Comparison of ENCODE assay signal across 16 cellular contexts in the genomic region with DNA sequence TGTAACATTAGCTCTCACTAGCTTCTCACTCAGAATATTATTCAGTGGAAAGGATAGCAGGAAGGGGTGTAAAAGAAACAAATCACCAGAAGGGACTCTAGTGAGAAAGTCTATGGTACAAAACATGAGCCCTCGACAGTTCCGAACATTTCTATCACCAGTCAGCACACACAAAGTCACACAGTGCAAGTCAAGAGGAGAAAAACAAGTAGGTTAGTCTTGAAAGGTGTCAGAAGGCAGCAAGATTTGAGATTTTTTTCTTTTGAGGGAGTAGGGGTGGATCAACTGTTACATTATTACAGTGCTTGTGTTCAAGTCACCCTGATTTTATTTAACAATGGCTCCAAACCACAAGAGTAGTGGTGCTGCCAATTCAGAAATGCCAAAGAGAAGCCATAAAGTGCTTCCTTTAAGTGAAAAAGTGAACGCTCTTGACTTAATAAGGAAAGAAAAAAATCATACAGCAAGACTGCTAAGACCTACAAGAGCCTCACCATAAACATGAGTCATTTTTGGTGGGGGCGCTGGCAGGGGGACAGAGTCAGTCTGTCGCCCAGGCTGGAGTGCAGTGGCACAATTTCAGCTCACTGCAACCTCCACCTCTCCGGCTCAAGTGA. TPM values are rescaled to one million over a fixed set of nuclear protein-coding genes. Genes with fewer than 3 reads are reported as not detected.
A peak's percentile ranks its signal among the peaks of the same experiment; 100 is the strongest.
DNase-seq lines count a peak whose midpoint lies in the region; ATAC-seq and TF ChIP-seq lines count a peak whose summit lies in the region.
"Had no signal": no experiment of that assay in that cellular context is flagged by ENCODE, and none has a peak within 500 bp of the region (broad histone marks: within the 10 kb centered on the region; RNA-seq: fewer than 3 reads in every experiment).

No MANE protein-coding gene starts in this region.

- intact Hi-C loops in activated T-helper 1 cell treated with anti-CD3 and anti-CD28 coated beads, Interleukin-12 subunit alpha, Interleukin-12 subunit beta, Interleukin-2, Interleukin-4 antibody, amounts not matched to agents 30 ng/mL and 10 ng/mL and 1 ng/mL, durations not matched to agents 14 hours and 24 hours and 36 hours (cut with micrococcal nuclease): no loop called here

- H3K27me3 Mint-ChIP-seq in activated T-cell treated with anti-CD3 and anti-CD28 coated beads, Interleukin-2, amount 50 U/mL, for 24 hours: no peaks in the 10 kb centered on the region
- H3K27me3 Mint-ChIP-seq in activated T-helper 1 cell treated with anti-CD3 and anti-CD28 coated beads, Interleukin-12 subunit alpha, Interleukin-12 subunit beta, Interleukin-2, Interleukin-4 antibody, amounts not matched to agents 30 ng/mL and 10 ng/mL and 1 ng/mL, durations not matched to agents 14 hours and 24 hours and 36 hours (ENCODE audit: insufficient read depth): no peaks in the 10 kb centered on the region
- no peaks in the 10 kb centered on the region for H3K27me3 Mint-ChIP-seq in effector memory CD8-positive, alpha-beta T cell
- no peaks in the 10 kb centered on the region for H3K27me3 Mint-ChIP-seq in nephron progenitor cell (ENCODE audit: low read depth, poor library complexity)

- DNase-seq in activated T-cell treated with anti-CD3 and anti-CD28 coated beads, Interleukin-2, amount 50 U/mL, for 24 hours: no peak
- DNase-seq in activated T-cell treated with anti-CD3 and anti-CD28 coated beads, Interleukin-2, amount 50 U/mL, for 48 hours: no peak
- no peak for DNase-seq in activated T-helper 1 cell treated with anti-CD3 and anti-CD28 coated beads, Interleukin-12 subunit alpha, Interleukin-12 subunit beta, Interleukin-2, Interleukin-4 antibody, amounts not matched to agents 30 ng/mL and 10 ng/mL and 1 ng/mL, durations not matched to agents 14 hours and 24 hours and 36 hours (ENCODE audit: low spot score)
- DNase-seq in effector memory CD8-positive, alpha-beta T cell: no peak
- no peak for DNase-seq in nephron progenitor cell
- no peak for DNase-seq in foreskin melanocyte
- no peak for DNase-seq in iPS-NIHi11 (ENCODE audit: low spot score)
- DNase-seq: GF-D8, KBM-7, NCI-H1092 treated with DMSO at 0.1 percent for 48 hours, NCI-H1694, NCI-H2107, NCI-H226, NCI-H526 had no signal

- no peak for TF ChIP-seq CTCF in nephron progenitor cell (IDR thresholded peaks at IDR 0.05)

- H3K4me1 Mint-ChIP-seq in activated T-cell treated with anti-CD3 and anti-CD28 coated beads, Interleukin-2, amount 50 U/mL, for 24 hours (ENCODE audit: low read depth): peaks cover 31% of the 10 kb centered on the region
- H3K4me1 Mint-ChIP-seq in activated T-helper 1 cell treated with anti-CD3 and anti-CD28 coated beads, Interleukin-12 subunit alpha, Interleukin-12 subunit beta, Interleukin-2, Interleukin-4 antibody, amounts not matched to agents 30 ng/mL and 10 ng/mL and 1 ng/mL, durations not matched to agents 14 hours and 24 hours and 36 hours (ENCODE audit: low read depth): peaks cover 35% of the 10 kb centered on the region
- H3K4me1 Mint-ChIP-seq in effector memory CD8-positive, alpha-beta T cell (ENCODE audit: low read depth in 2 of 2): peaks cover 22 to 35% of the 10 kb centered on the region in 2 donors
- H3K4me1 Mint-ChIP-seq in nephron progenitor cell: no peaks in the 10 kb centered on the region

- no peak for ATAC-seq in effector memory CD8-positive, alpha-beta T cell (replicated peaks)
- ATAC-seq in GM21737 (IDR thresholded peaks at IDR 0.05; ENCODE audit: unreplicated experiment): no peak
- ATAC-seq: A549 had no signal

- H3K27ac Mint-ChIP-seq in activated T-cell treated with anti-CD3 and anti-CD28 coated beads, Interleukin-2, amount 50 U/mL, for 24 hours: peak overlapping the region; percentile 13
- peak overlapping the region; percentile 36 for H3K27ac Mint-ChIP-seq in activated T-helper 1 cell treated with anti-CD3 and anti-CD28 coated beads, Interleukin-12 subunit alpha, Interleukin-12 subunit beta, Interleukin-2, Interleukin-4 antibody, amounts not matched to agents 30 ng/mL and 10 ng/mL and 1 ng/mL, durations not matched to agents 14 hours and 24 hours and 36 hours
- H3K27ac Mint-ChIP-seq in effector memory CD8-positive, alpha-beta T cell: peak overlapping the region; percentile 72 to 90
- peak overlapping the region; percentile 68 for H3K27ac Mint-ChIP-seq in nephron progenitor cell

- peaks cover 91% of the 10 kb centered on the region for H3K36me3 Mint-ChIP-seq in activated T-cell treated with anti-CD3 and anti-CD28 coated beads, Interleukin-2, amount 50 U/mL, for 24 hours (ENCODE audit: low read depth)
- peaks cover 40% of the 10 kb centered on the region for H3K36me3 Mint-ChIP-seq in activated T-helper 1 cell treated with anti-CD3 and anti-CD28 coated beads, Interleukin-12 subunit alpha, Interleukin-12 subunit beta, Interleukin-2, Interleukin-4 antibody, amounts not matched to agents 30 ng/mL and 10 ng/mL and 1 ng/mL, durations not matched to agents 14 hours and 24 hours and 36 hours (ENCODE audit: low read depth)
- peaks cover 16% of the 10 kb centered on the region for H3K36me3 Mint-ChIP-seq in effector memory CD8-positive, alpha-beta T cell (ENCODE audit: insufficient read depth)
- peaks cover 72% of the 10 kb centered on the region for H3K36me3 Mint-ChIP-seq in nephron progenitor cell (ENCODE audit: low read depth)

- no peak overlapping the region for H3K4me3 Mint-ChIP-seq in activated T-cell treated with anti-CD3 and anti-CD28 coated beads, Interleukin-2, amount 50 U/mL, for 24 hours
- H3K4me3 Mint-ChIP-seq in activated T-helper 1 cell treated with anti-CD3 and anti-CD28 coated beads, Interleukin-12 subunit alpha, Interleukin-12 subunit beta, Interleukin-2, Interleukin-4 antibody, amounts not matched to agents 30 ng/mL and 10 ng/mL and 1 ng/mL, durations not matched to agents 14 hours and 24 hours and 36 hours: no peak overlapping the region
- H3K4me3 Mint-ChIP-seq in effector memory CD8-positive, alpha-beta T cell: no peak overlapping the region
- no peak overlapping the region for H3K4me3 Mint-ChIP-seq in nephron progenitor cell

- H3K9me3 Mint-ChIP-seq in activated T-cell treated with anti-CD3 and anti-CD28 coated beads, Interleukin-2, amount 50 U/mL, for 24 hours: no peaks in the 10 kb centered on the region
- no peaks in the 10 kb centered on the region for H3K9me3 Mint-ChIP-seq in activated T-helper 1 cell treated with anti-CD3 and anti-CD28 coated beads, Interleukin-12 subunit alpha, Interleukin-12 subunit beta, Interleukin-2, Interleukin-4 antibody, amounts not matched to agents 30 ng/mL and 10 ng/mL and 1 ng/mL, durations not matched to agents 14 hours and 24 hours and 36 hours
- no peaks in the 10 kb centered on the region for H3K9me3 Mint-ChIP-seq in effector memory CD8-positive, alpha-beta T cell
- no peaks in the 10 kb centered on the region for H3K9me3 Mint-ChIP-seq in nephron progenitor cell

RNA-seq across cellular contexts. Expression of gene GNS, which starts 42.3 kb away (rescaled TPM):
- total RNA-seq in activated T-helper 1 cell treated with anti-CD3 and anti-CD28 coated beads, Interleukin-12 subunit alpha, Interleukin-12 subunit beta, Interleukin-2, Interleukin-4 antibody, amounts not matched to agents 30 ng/mL and 10 ng/mL and 1 ng/mL, durations not matched to agents 14 hours and 24 hours and 36 hours: 20.6 and 21.3 TPM in 2 replicates

Comparison
In these comparisons a context has a peak if more than half of its experiments do, and no peak if none do; other contexts are left out.
1. H3K27ac Mint-ChIP-seq: peak in every context shown above with its lines; median percentile 81 in effector memory CD8-positive, alpha-beta T cell; 68 in nephron progenitor cell; 36 in activated T-helper 1 cell treated with anti-CD3 and anti-CD28 coated beads, Interleukin-12 subunit alpha, Interleukin-12 subunit beta, Interleukin-2, Interleukin-4 antibody, amounts not matched to agents 30 ng/mL and 10 ng/mL and 1 ng/mL, durations not matched to agents 14 hours and 24 hours and 36 hours; 13 in activated T-cell treated with anti-CD3 and anti-CD28 coated beads, Interleukin-2, amount 50 U/mL, for 24 hours.